10 cellular contexts compared by ENCODE assay signal in genomic region chr5:1793966-1794895, GRCh38. TPM values are rescaled to one million over a fixed set of nuclear protein-coding genes. Genes with fewer than 3 reads are reported as not detected.
DNase-seq lines count a peak whose midpoint lies in the region; ATAC-seq and TF ChIP-seq lines count a peak whose summit lies in the region.
"Had no signal": no experiment of that assay in that cellular context is flagged by ENCODE, and none has a peak within 500 bp of the region (broad histone marks: within the 10 kb centered on the region; RNA-seq: fewer than 3 reads in every experiment).

No MANE protein-coding gene starts in this region.

- H3K9me3 Mint-ChIP-seq in activated CD4-positive, alpha-beta memory T cell treated with anti-CD3 and anti-CD28 coated beads, Interleukin-2, amount 10 ng/mL, durations not matched to agents 7 days and 5 days = no peaks in the 10 kb centered on the region
- H3K9me3 Mint-ChIP-seq: memory B cell had no signal

- intact Hi-C loops in left lung (cut with DNase I) = no loop called here

- peak; percentile 51 for DNase-seq in BJ (ENCODE audit: low read depth)
- DNase-seq in activated CD4-positive, alpha-beta memory T cell treated with anti-CD3 and anti-CD28 coated beads, Interleukin-2, amount 10 ng/mL, durations not matched to agents 7 days and 5 days = no peak
- peak; percentile 27 to 74 for DNase-seq in left lung
- DNase-seq in inferior parietal cortex (ENCODE audit: extremely low spot score) = no peak
- no peak for DNase-seq in NCI-H2171 treated with DMSO at 0.1 percent for 48 hours (lab: John Stamatoyannopoulos, UW)

- peak overlapping the region; percentile 98 for H3K27ac Mint-ChIP-seq in activated CD4-positive, alpha-beta memory T cell treated with anti-CD3 and anti-CD28 coated beads, Interleukin-2, amount 10 ng/mL, durations not matched to agents 7 days and 5 days

- no peaks in the 10 kb centered on the region for H3K27me3 Mint-ChIP-seq in activated CD4-positive, alpha-beta memory T cell treated with anti-CD3 and anti-CD28 coated beads, Interleukin-2, amount 10 ng/mL, durations not matched to agents 7 days and 5 days
- H3K27me3 Mint-ChIP-seq: memory B cell had no signal

- CTCF ChIA-PET in BJ (lab: Yijun Ruan, JAX) = interaction anchor here (0.8 to 1.7 kb wide), 3 partner anchors 30 to 32 kb away, joined by 3 to 8 read pairs (median 6); no protein-coding TSS in a partner anchor
- CTCF ChIA-PET in activated CD4-positive, alpha-beta memory T cell treated with anti-CD3 and anti-CD28 coated beads, Interleukin-2, amount 10 ng/mL, durations not matched to agents 7 days and 5 days (lab: Charles Lee) = no interaction called here

- POLR2A ChIA-PET in BJ (lab: Charles Lee) = interaction anchor here (0.5 kb wide), 1 partner anchor 448 kb away, joined by 4 read pairs; no protein-coding TSS in a partner anchor
- POLR2A ChIA-PET in activated CD4-positive, alpha-beta memory T cell treated with anti-CD3 and anti-CD28 coated beads, Interleukin-2, amount 10 ng/mL, durations not matched to agents 7 days and 5 days (lab: Charles Lee) = interaction anchor here (1.1 to 2.0 kb wide), 2 partner anchors 8 to 22 kb away, joined by 3 to 46 read pairs; partner anchors contain the start of gene NDUFS6

- H3K27ac ChIP-seq in left lung = no peak overlapping the region

- peaks cover 18% of the 10 kb centered on the region for H3K36me3 ChIP-seq in BJ (ENCODE audit: control insufficient read depth, insufficient read depth, low read length)
- H3K36me3 ChIP-seq in left lung = peaks cover 0 to 29% of the 10 kb centered on the region in 2 donors

- ATAC-seq in HG02870 (IDR thresholded peaks at IDR 0.05; ENCODE audit: unreplicated experiment) = peak; percentile 30
- no peak for ATAC-seq in left lung
- ATAC-seq in GM19395 (IDR thresholded peaks at IDR 0.05; ENCODE audit: unreplicated experiment) = no peak
- no peak for ATAC-seq in HG03571 (IDR thresholded peaks at IDR 0.05; ENCODE audit: unreplicated experiment)

- TF ChIP-seq CTCF in BJ (IDR thresholded peaks at IDR 0.05; ENCODE audit: insufficient read depth, low read depth, low read length) = no peak
- TF ChIP-seq CTCF in left lung (IDR thresholded peaks at IDR 0.05) = no peak

- H3K9me3 ChIP-seq in left lung = no peaks in the 10 kb centered on the region

- H3K4me3 ChIP-seq in BJ (ENCODE audit: low read depth, low read length) = no peak overlapping the region
- no peak overlapping the region for H3K4me3 ChIP-seq in left lung
- H3K4me3 ChIP-seq: dorsolateral prefrontal cortex had no signal

- H3K4me3 Mint-ChIP-seq in activated CD4-positive, alpha-beta memory T cell treated with anti-CD3 and anti-CD28 coated beads, Interleukin-2, amount 10 ng/mL, durations not matched to agents 7 days and 5 days = peak overlapping the region; percentile 88

- peaks cover 85% of the 10 kb centered on the region for H3K4me1 Mint-ChIP-seq in activated CD4-positive, alpha-beta memory T cell treated with anti-CD3 and anti-CD28 coated beads, Interleukin-2, amount 10 ng/mL, durations not matched to agents 7 days and 5 days

- peaks cover 0 to 13% of the 10 kb centered on the region in 2 donors for H3K4me1 ChIP-seq in left lung

- peaks cover 33% of the 10 kb centered on the region for H3K36me3 Mint-ChIP-seq in activated CD4-positive, alpha-beta memory T cell treated with anti-CD3 and anti-CD28 coated beads, Interleukin-2, amount 10 ng/mL, durations not matched to agents 7 days and 5 days (ENCODE audit: low read depth)
- H3K36me3 Mint-ChIP-seq: memory B cell had no signal

- H3K27me3 ChIP-seq in BJ (ENCODE audit: control insufficient read depth, insufficient read depth, low read length) (no peaks in the 10 kb centered on the region), left lung (peaks cover 0 to 3% of the 10 kb centered on the region in 2 donors)
- H3K27me3 ChIP-seq: dorsolateral prefrontal cortex had no signal

RNA-seq across cellular contexts. Expression of gene MRPL36, which starts 5.4 kb away (rescaled TPM):
- polyA plus RNA-seq in BJ (2011; rRNA removed) = 67.9 and 92.3 TPM in 2 replicates
- polyA minus RNA-seq in BJ (2011; rRNA and poly(A)+ RNA removed) = 16.6 and 22.0 TPM in 2 replicates
- 10 to 100 TPM; 44.5 to 44.8 TPM for total RNA-seq in activated CD4-positive, alpha-beta memory T cell treated with anti-CD3 and anti-CD28 coated beads, Interleukin-2, amount 10 ng/mL, durations not matched to agents 7 days and 5 days
- total RNA-seq in left lung = 10 to 100 TPM; 35.1 to 38.4 TPM

RNA-seq across cellular contexts. Expression of gene NDUFS6, which starts 7.0 kb away (rescaled TPM):
- 26.6 and 34.1 TPM in 2 replicates for polyA plus RNA-seq in BJ (2011; rRNA removed)
- 10.2 and 10.4 TPM in 2 replicates for polyA minus RNA-seq in BJ (2011; rRNA and poly(A)+ RNA removed)
- 10 to 100 TPM; 25.4 to 29.2 TPM for total RNA-seq in activated CD4-positive, alpha-beta memory T cell treated with anti-CD3 and anti-CD28 coated beads, Interleukin-2, amount 10 ng/mL, durations not matched to agents 7 days and 5 days
- total RNA-seq in left lung = 10 to 100 TPM; 26.8 to 29.0 TPM

Comparison
In these comparisons a context has a peak if more than half of its experiments do, and no peak if none do; other contexts are left out.
1. DNase-seq: peak in BJ (single experiment) and left lung (2 of 2); none in activated CD4-positive, alpha-beta memory T cell treated with anti-CD3 and anti-CD28 coated beads, Interleukin-2, amount 10 ng/mL, durations not matched to agents 7 days and 5 days (single experiment), inferior parietal cortex (single experiment) and NCI-H2171 treated with DMSO at 0.1 percent for 48 hours (single experiment).